Comparison of ENCODE assay signal across 8 cellular contexts in genomic region chr11:65476632-65477270, GRCh38. TPM values are rescaled to one million over a fixed set of nuclear protein-coding genes. Genes with fewer than 3 reads are reported as not detected.
DNase-seq lines count a peak whose midpoint lies in the region; ATAC-seq and TF ChIP-seq lines count a peak whose summit lies in the region.

No MANE protein-coding gene starts in this region.

- H3K4me1 ChIP-seq in HEK293 (ENCODE audit: control insufficient read depth, insufficient read depth, low read length) (peaks cover 2% of the 10 kb centered on the region), RWPE2 (ENCODE audit: insufficient read depth, poor library complexity, severe bottlenecking) (peaks cover 39% of the 10 kb centered on the region)
- H3K4me1 ChIP-seq in effector memory CD4-positive, alpha-beta T cell (ENCODE audit: control insufficient read depth, insufficient read depth, low read length, poor library complexity, severe bottlenecking), result peaks cover 15% of the 10 kb centered on the region

- peak overlapping the region; percentile 88 to 100 (median 98) for H3K4me3 Mint-ChIP-seq in naive thymus-derived CD8-positive, alpha-beta T cell

- CTCF ChIA-PET in HEK293 (lab: Yijun Ruan, JAX), result interaction anchor here (0.5 to 3.5 kb wide), 9 partner anchors 8 to 61 kb away, joined by 3 to 20 read pairs (median 4); no protein-coding TSS in a partner anchor

- DNase-seq in GF-D8 (lab: John Stamatoyannopoulos, UW) (peak; percentile 60), RWPE2 (ENCODE audit: low spot score) (no peak), HCEC 1CT (no peak), occipital lobe (lab: John Stamatoyannopoulos, UW) (no peak)
- DNase-seq in effector memory CD4-positive, alpha-beta T cell, result peak in 2 of 3 donors; percentile 22 to 25
- DNase-seq in naive thymus-derived CD8-positive, alpha-beta T cell, result peak in 3 of 10 donors; percentile 17 to 66 (median 36)

- ATAC-seq in RWPE2 (ENCODE audit: low read depth) (no peak), HG02623 (IDR thresholded peaks at IDR 0.05; ENCODE audit: unreplicated experiment) (no peak)
- ATAC-seq in naive thymus-derived CD8-positive, alpha-beta T cell, result peak; percentile 27 to 48

- no peaks in the 10 kb centered on the region for H3K27me3 ChIP-seq in RWPE2 (ENCODE audit: insufficient read depth, poor library complexity, severe bottlenecking)
- H3K27me3 ChIP-seq in effector memory CD4-positive, alpha-beta T cell (replicated peaks; ENCODE audit: control insufficient read depth, insufficient read depth, low read length, poor library complexity, severe bottlenecking), result no peaks in the 10 kb centered on the region

- no peaks in the 10 kb centered on the region for H3K27me3 Mint-ChIP-seq in naive thymus-derived CD8-positive, alpha-beta T cell

- H3K9me3 ChIP-seq in HEK293 (ENCODE audit: control insufficient read depth, insufficient read depth, low read depth, low read length) (no peaks in the 10 kb centered on the region), RWPE2 (ENCODE audit: severe bottlenecking) (no peaks in the 10 kb centered on the region)
- H3K9me3 ChIP-seq in effector memory CD4-positive, alpha-beta T cell (ENCODE audit: control insufficient read depth, low read length), result no peaks in the 10 kb centered on the region

- TF ChIP-seq CTCF in HEK293 (tag by site-specific recombination; IDR thresholded peaks at IDR 0.05) (no peak), RWPE2 (IDR thresholded peaks at IDR 0.05; ENCODE audit: poor library complexity, severe bottlenecking) (no peak)

- no peaks in the 10 kb centered on the region for H3K36me3 Mint-ChIP-seq in naive thymus-derived CD8-positive, alpha-beta T cell

- peak overlapping the region; percentile 93 for H3K27ac ChIP-seq in HEK293 (ENCODE audit: extremely low read depth, low read depth, low read length)
- H3K27ac ChIP-seq in RWPE2 (ENCODE audit: poor library complexity, severe bottlenecking), result peak overlapping the region; percentile 89
- H3K27ac ChIP-seq in effector memory CD4-positive, alpha-beta T cell (ENCODE audit: insufficient read depth, low read length, poor library complexity, severe bottlenecking), result peak overlapping the region; percentile 96

- POLR2A ChIA-PET in HEK293 (lab: Yijun Ruan, JAX), result interaction anchor here (1.0 to 9.9 kb wide), 9 partner anchors 8 to 57 kb away, joined by 4 to 560 read pairs (median 28); partner anchors contain the start of genes MALAT1, NEAT1 and SCYL1
- POLR2A ChIA-PET in naive thymus-derived CD8-positive, alpha-beta T cell (lab: Charles Lee), result interaction anchor here (0.7 to 24.4 kb wide), 13 partner anchors 9 to 295 kb away, joined by 3 to 959 read pairs (median 5); partner anchors contain the start of genes CAPN1, MALAT1, NEAT1 and SCYL1

- H3K4me1 Mint-ChIP-seq in naive thymus-derived CD8-positive, alpha-beta T cell, result peaks cover 10 to 28% (median 25%) of the 10 kb centered on the region in 4 donors

- no peaks in the 10 kb centered on the region for H3K36me3 ChIP-seq in HEK293 (ENCODE audit: control insufficient read depth in 2 of 2, insufficient read depth in 1 of 2, low read length in 2 of 2)
- no peaks in the 10 kb centered on the region for H3K36me3 ChIP-seq in RWPE2 (ENCODE audit: low read depth)
- H3K36me3 ChIP-seq in effector memory CD4-positive, alpha-beta T cell (ENCODE audit: control insufficient read depth, insufficient read depth, low read length), result no peaks in the 10 kb centered on the region

- no peaks in the 10 kb centered on the region for H3K9me3 Mint-ChIP-seq in naive thymus-derived CD8-positive, alpha-beta T cell

- peak overlapping the region; percentile 96 to 98 (median 97) for H3K27ac Mint-ChIP-seq in naive thymus-derived CD8-positive, alpha-beta T cell

- H3K4me3 ChIP-seq in HEK293 (ENCODE audit: low read depth, low read length), result peak overlapping the region; percentile 98
- H3K4me3 ChIP-seq in RWPE2 (ENCODE audit: severe bottlenecking), result peak overlapping the region; percentile 49
- peak overlapping the region; percentile 81 for H3K4me3 ChIP-seq in effector memory CD4-positive, alpha-beta T cell (ENCODE audit: insufficient read depth, low read depth, low read length, poor library complexity, severe bottlenecking)

TF ChIP-seq in HEK293, 187 proteins besides CTCF, POLR2A, EP300 and RAD21:
- TF ChIP-seq ZNF335 (tag by site-specific recombination; conservative IDR thresholded peaks at IDR 0.05) (peak; percentile 79), ZNF747 (tag by site-specific recombination; IDR thresholded peaks at IDR 0.05) (no peak)

RNA-seq across cellular contexts. Expression of gene MALAT1, which starts 22.1 kb away (rescaled TPM):
- over 10,000 TPM; 29,995 to 30,085 TPM for total RNA-seq in naive thymus-derived CD8-positive, alpha-beta T cell
- 1,000 to 10,000 TPM; 1,355 to 3,419 (median 2,188) TPM for polyA plus RNA-seq in naive thymus-derived CD8-positive, alpha-beta T cell
- total RNA-seq in occipital lobe, result 11,800 TPM

RNA-seq across cellular contexts. Expression of gene SCYL1, which starts 48.1 kb away (rescaled TPM):
- 10 to 100 TPM; 69.0 to 70.6 TPM for total RNA-seq in naive thymus-derived CD8-positive, alpha-beta T cell
- polyA plus RNA-seq in naive thymus-derived CD8-positive, alpha-beta T cell, result 10 to 100 TPM; 23.2 to 41.5 (median 33.5) TPM
- total RNA-seq in occipital lobe, result 34.2 TPM

RNA-seq across cellular contexts. Expression of gene NEAT1, which starts 54.2 kb away (rescaled TPM):
- total RNA-seq in naive thymus-derived CD8-positive, alpha-beta T cell, result 100 to 1,000 TPM; 375 to 414 TPM
- 1 to 10 TPM; 1.3 to 2.9 (median 1.9) TPM for polyA plus RNA-seq in naive thymus-derived CD8-positive, alpha-beta T cell
- total RNA-seq in occipital lobe, result 3.6 TPM

Comparison
In these comparisons a context has a peak if more than half of its experiments do, and no peak if none do; other contexts are left out.
1. DNase-seq: peak in GF-D8 (single experiment) and effector memory CD4-positive, alpha-beta T cell (2 of 3); none in RWPE2 (single experiment), HCEC 1CT (single experiment) and occipital lobe (single experiment).
2. ATAC-seq: peak in naive thymus-derived CD8-positive, alpha-beta T cell (2 of 2); none in RWPE2 (single experiment) and HG02623 (single experiment).
3. RNA of gene NEAT1, which starts 54.2 kb away (total RNA-seq): 375 to 414 TPM in naive thymus-derived CD8-positive, alpha-beta T cell; 3.6 TPM in occipital lobe (single experiment); every median in the first group is over 10 times any median in the second.
4. Peak in every context shown above with its lines, with median percentiles within 50 percentile points of each other: H3K27ac ChIP-seq and H3K4me3 ChIP-seq.